Comparison of ENCODE assay signal across 24 cellular contexts in genomic region chr5:60226128-60226527, GRCh38.
"Had no signal": no experiment of that assay in that cellular context is flagged by ENCODE, and none has a peak within 500 bp of the region (broad histone marks: within the 10 kb centered on the region; RNA-seq: fewer than 3 reads in every experiment).

No MANE protein-coding gene starts in this region.

- H3K27ac Mint-ChIP-seq: dendritic cell treated with granulocyte-macrophage colony-stimulating factor and Interleukin-4, amounts not matched to agents 40 ng/mL and 50 ng/mL, for 4 days; effector memory CD8-positive, alpha-beta T cell; endodermal cell; mesothelial cell of epicardium had no signal

- H3K9me3 ChIP-seq: colonic mucosa, esophagus squamous epithelium, gastrocnemius medialis, heart right ventricle, left lung, lower lobe of right lung, mucosa of descending colon had no signal

- H3K27me3 ChIP-seq: colonic mucosa, esophagus squamous epithelium, gastrocnemius medialis, heart right ventricle, left lung had no signal

- H3K4me1 Mint-ChIP-seq: endodermal cell had no signal

- H3K36me3 ChIP-seq: colonic mucosa, esophagus squamous epithelium, gastrocnemius medialis, heart right ventricle, left lung, lower lobe of right lung had no signal

- H3K4me1 ChIP-seq: colonic mucosa, esophagus squamous epithelium, gastrocnemius medialis, heart right ventricle, lower lobe of right lung had no signal

- ATAC-seq: effector memory CD8-positive, alpha-beta T cell; esophagus mucosa; gastrocnemius medialis; heart right ventricle; left cardiac atrium; left lung; left ventricle myocardium superior; lower lobe of right lung; mucosa of descending colon had no signal

- H3K4me3 ChIP-seq: colonic mucosa, esophagus squamous epithelium, gastrocnemius medialis, heart right ventricle, left lung, lower lobe of right lung, mucosa of descending colon had no signal

- H3K27me3 Mint-ChIP-seq: dendritic cell treated with granulocyte-macrophage colony-stimulating factor and Interleukin-4, amounts not matched to agents 40 ng/mL and 50 ng/mL, for 4 days; effector memory CD8-positive, alpha-beta T cell had no signal

- H3K36me3 Mint-ChIP-seq: mesothelial cell of epicardium had no signal

- DNase-seq: colonic mucosa; cortex of kidney; effector CD8-positive, alpha-beta T cell; effector memory CD8-positive, alpha-beta T cell; endodermal cell; erythroblast; esophagus squamous epithelium; foreskin fibroblast; foreskin melanocyte; gastrocnemius medialis; glutamatergic neuron; head of caudate nucleus; heart right ventricle; hippocampal formation; left cardiac atrium; left lung; left ventricle myocardium superior; lower lobe of right lung; mesenchymal stem cell; mucosa of descending colon had no signal

- H3K9me3 Mint-ChIP-seq: endodermal cell, mesothelial cell of epicardium had no signal

- H3K4me3 Mint-ChIP-seq: dendritic cell treated with granulocyte-macrophage colony-stimulating factor and Interleukin-4, amounts not matched to agents 40 ng/mL and 50 ng/mL, for 4 days; effector memory CD8-positive, alpha-beta T cell; endodermal cell; mesothelial cell of epicardium had no signal

- H3K27ac ChIP-seq: colonic mucosa, epithelial cell of prostate, esophagus squamous epithelium, gastrocnemius medialis, heart right ventricle, left lung, lower lobe of right lung had no signal
